In the genomic region with DNA sequence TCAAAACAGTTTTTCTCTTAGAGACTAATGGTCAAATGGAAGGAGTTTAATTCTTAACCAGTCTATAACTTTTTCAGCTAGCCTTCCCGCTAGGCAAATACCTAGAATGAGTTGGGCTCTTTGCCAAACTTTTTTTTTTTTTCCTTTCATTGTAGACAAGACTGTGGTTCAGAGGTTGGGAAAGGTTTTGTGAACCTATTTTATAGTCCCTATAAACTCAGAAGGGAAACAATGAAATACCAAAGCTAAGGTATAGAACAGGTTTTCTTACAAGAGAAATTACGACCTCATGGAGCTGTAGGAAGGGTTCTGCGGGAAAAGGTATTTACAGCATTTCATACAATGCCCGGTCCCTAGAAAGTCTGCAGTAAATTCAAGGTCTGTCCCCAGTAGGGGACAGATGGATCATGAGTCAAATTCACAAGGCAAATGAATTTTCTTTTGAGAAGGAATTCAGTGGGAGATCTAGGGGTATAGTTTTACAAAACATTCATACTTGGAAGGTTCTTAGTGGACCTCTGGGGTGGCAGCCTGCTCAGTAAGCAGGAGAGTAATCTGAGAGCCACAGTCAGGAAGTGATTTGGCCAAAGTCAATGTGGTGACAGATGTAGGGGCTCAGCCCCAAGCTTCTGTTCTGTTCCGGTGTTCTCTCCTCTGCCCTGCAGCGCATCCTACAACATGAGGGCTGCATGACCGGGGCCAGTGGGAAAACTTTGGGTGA, we compare ENCODE assay signal across 12 cellular contexts.
A peak's percentile ranks its signal among the peaks of the same experiment; 100 is the strongest.
DNase-seq lines count a peak whose midpoint lies in the region; ATAC-seq, FAIRE-seq and TF ChIP-seq lines count a peak whose summit lies in the region.
"Had no signal": no experiment of that assay in that cellular context is flagged by ENCODE, and none has a peak within 500 bp of the region (broad histone marks: within the 10 kb centered on the region; RNA-seq: fewer than 3 reads in every experiment).

No MANE protein-coding gene starts in this region.

- H3K4me3 Mint-ChIP-seq in glutamatergic neuron (ENCODE audit: unreplicated experiment) = no peak overlapping the region
- H3K4me3 Mint-ChIP-seq: CD14-positive monocyte, memory B cell had no signal

- FAIRE-seq in HepG2 (lab: Jason Lieb, UNC) = peak; percentile 68

- no peaks in the 10 kb centered on the region for H3K9me3 ChIP-seq in HepG2 (ENCODE audit: low read length)

- no peaks in the 10 kb centered on the region for H3K36me3 Mint-ChIP-seq in glutamatergic neuron (ENCODE audit: unreplicated experiment)
- H3K36me3 Mint-ChIP-seq: CD14-positive monocyte, memory B cell had no signal

- TF ChIP-seq RAD21 in HepG2 (CRISPR knock-in tag; IDR thresholded peaks at IDR 0.05) = no peak

- peak; percentile 55 for DNase-seq in Caki2 (ENCODE audit: low read depth)
- DNase-seq in NCI-H1105 treated with DMSO at 0.1 percent for 48 hours (lab: John Stamatoyannopoulos, UW) = peak; percentile 68
- peak; percentile 46 for DNase-seq in astrocyte of the spinal cord (ENCODE audit: low read depth, low spot score)
- peak; percentile 73 for DNase-seq in HepG2 (ENCODE audit: low spot score)
- DNase-seq in activated gamma-delta T cell (lab: John Stamatoyannopoulos, UW) = no peak
- DNase-seq in stimulated activated CD4-positive, alpha-beta T cell treated with anti-CD3 and anti-CD28 coated beads, Interleukin-4, amount 100 ng/mL, for 1 hour = no peak
- DNase-seq in glutamatergic neuron = no peak
- DNase-seq: amniotic stem cell had no signal

- no peaks in the 10 kb centered on the region; a peak in 1 of 5 replicates for H3K36me3 ChIP-seq in HepG2 (replicated peaks in 1 of 2; ENCODE audit: control insufficient read depth in 1 of 2, insufficient read depth in 2 of 2, low read length in 2 of 2)

- H3K27ac ChIP-seq in HepG2 (ENCODE audit: extremely low read length, insufficient read depth, low read length) = peak overlapping the region; percentile 68

- no peak overlapping the region for H2AFZ ChIP-seq in HepG2 (ENCODE audit: low read length)

- H3K79me2 ChIP-seq in HepG2 (ENCODE audit: insufficient read depth, low read length) = peaks cover 24% of the 10 kb centered on the region

- no peaks in the 10 kb centered on the region for H4K20me1 ChIP-seq in HepG2 (ENCODE audit: insufficient read depth, low read length)

- H3K4me3 ChIP-seq in astrocyte of the spinal cord (ENCODE audit: low read depth, low read length) (no peak overlapping the region), HepG2 (replicated peaks in 1 of 3; ENCODE audit: insufficient read depth in 1 of 3, low read depth in 2 of 3, low read length in 3 of 3) (peak overlapping the region in 1 of 3 experiments; percentile 27; a peak in 3 of 6 replicates)

- no peaks in the 10 kb centered on the region for H3K27me3 ChIP-seq in HepG2 (ENCODE audit: control insufficient read depth in 1 of 2, insufficient read depth in 2 of 2, low read length in 2 of 2)

- CTCF ChIA-PET in HepG2 (lab: Yijun Ruan, JAX; ENCODE audit: low intra/inter-chr PET ratio, low total read pairs) = no interaction called here

- POLR2A ChIA-PET in HepG2 (lab: Yijun Ruan, JAX) = interaction anchor here (1.0 to 3.9 kb wide), 9 partner anchors 9 to 60 kb away, joined by 3 to 48 read pairs (median 9); no protein-coding TSS in a partner anchor

- peak overlapping the region; percentile 37 for H3K9ac ChIP-seq in HepG2 (ENCODE audit: insufficient read depth, low read depth, low read length)

- intact Hi-C loops in HepG2 (cut with micrococcal nuclease; ENCODE audit: unreplicated experiment) = loop anchor here (1.0 kb wide), 1 partner anchor 9 kb away; no protein-coding TSS in a partner anchor

- H3K27ac Mint-ChIP-seq in glutamatergic neuron (ENCODE audit: unreplicated experiment) = no peak overlapping the region
- H3K27ac Mint-ChIP-seq: CD14-positive monocyte, memory B cell had no signal

- H3K27me3 Mint-ChIP-seq in glutamatergic neuron (ENCODE audit: unreplicated experiment) = no peaks in the 10 kb centered on the region

- peaks cover 7% of the 10 kb centered on the region for H3K4me1 Mint-ChIP-seq in glutamatergic neuron (ENCODE audit: low read depth, unreplicated experiment)
- H3K4me1 Mint-ChIP-seq: CD14-positive monocyte, memory B cell had no signal

- peaks cover 93% of the 10 kb centered on the region for H3K4me1 ChIP-seq in HepG2 (ENCODE audit: insufficient read depth, low read length)

- no TSS peak for BruUV-seq in HepG2 (replicated peaks; lab: Mats Ljungman, UMichigan)

- H3K9me3 Mint-ChIP-seq in glutamatergic neuron (ENCODE audit: unreplicated experiment) = no peaks in the 10 kb centered on the region
- H3K9me3 Mint-ChIP-seq: CD14-positive monocyte, memory B cell had no signal

- peak in 1 of 2 experiments; percentile 49; a peak in 1 of 4 replicates for TF ChIP-seq EP300 in HepG2 (IDR thresholded peaks at IDR 0.05; ENCODE audit: low read depth in 2 of 2, low read length in 2 of 2)
- no peak for TF ChIP-seq EP300 in HepG2 (CRISPR knock-in tag; IDR thresholded peaks at IDR 0.05; ENCODE audit: borderline replicate concordance)

- no peak for TF ChIP-seq CTCF in astrocyte of the spinal cord (IDR thresholded peaks at IDR 0.05; ENCODE audit: low read depth, low read length)
- TF ChIP-seq CTCF in HepG2 (CRISPR knock-in tag; IDR thresholded peaks at IDR 0.05) = no peak
- no peak for TF ChIP-seq CTCF in glutamatergic neuron (IDR thresholded peaks at IDR 0.05; ENCODE audit: partially characterized antibody, unreplicated experiment)

- TF ChIP-seq POLR2A in HepG2 (IDR thresholded peaks at IDR 0.05; ENCODE audit: insufficient read depth in 1 of 2, low read depth in 2 of 2, low read length in 2 of 2) = no peak

- peak; percentile 80 for ATAC-seq in HepG2
- no peak for ATAC-seq in HG02885 (IDR thresholded peaks at IDR 0.05; ENCODE audit: poor library complexity, unreplicated experiment)
- ATAC-seq: sciatic nerve had no signal

- in situ Hi-C loops in Caki2 (cut with HindIII; ENCODE audit: low pct_unique_long_range_greater_than_20kb, low sequenced_read_pairs) = no loop called here
- in situ Hi-C loops in astrocyte of the spinal cord (cut with HindIII; ENCODE audit: low sequenced_read_pairs) = no loop called here
- in situ Hi-C loops in HepG2 (cut with HindIII; ENCODE audit: extremely low pct_ligation_motif_present, low pct_unique_long_range_greater_than_20kb) = no loop called here

- 7% methylated on average over 6 of the region's 7 CpGs for WGBS in HepG2 (ENCODE audit: low lambda C conversion rate)

- peak overlapping the region; percentile 84 for H3K4me2 ChIP-seq in HepG2 (ENCODE audit: low read depth, low read length)

TF ChIP-seq in HepG2, 621 proteins besides CTCF, POLR2A, EP300 and RAD21 (continues in another document):
- peak; percentile 93 for TF ChIP-seq BCL6 (CRISPR knock-in tag; IDR thresholded peaks at IDR 0.05)
- no peak for TF ChIP-seq PHF8 (CRISPR knock-in tag; IDR thresholded peaks at IDR 0.05)
- TF ChIP-seq ASH2L (IDR thresholded peaks at IDR 0.05; ENCODE audit: insufficient read length, low read depth, low read length) = peak; percentile 45
- no peak for TF ChIP-seq SKI (IDR thresholded peaks at IDR 0.05; ENCODE audit: partially characterized antibody)
- TF ChIP-seq, protein P1, sequence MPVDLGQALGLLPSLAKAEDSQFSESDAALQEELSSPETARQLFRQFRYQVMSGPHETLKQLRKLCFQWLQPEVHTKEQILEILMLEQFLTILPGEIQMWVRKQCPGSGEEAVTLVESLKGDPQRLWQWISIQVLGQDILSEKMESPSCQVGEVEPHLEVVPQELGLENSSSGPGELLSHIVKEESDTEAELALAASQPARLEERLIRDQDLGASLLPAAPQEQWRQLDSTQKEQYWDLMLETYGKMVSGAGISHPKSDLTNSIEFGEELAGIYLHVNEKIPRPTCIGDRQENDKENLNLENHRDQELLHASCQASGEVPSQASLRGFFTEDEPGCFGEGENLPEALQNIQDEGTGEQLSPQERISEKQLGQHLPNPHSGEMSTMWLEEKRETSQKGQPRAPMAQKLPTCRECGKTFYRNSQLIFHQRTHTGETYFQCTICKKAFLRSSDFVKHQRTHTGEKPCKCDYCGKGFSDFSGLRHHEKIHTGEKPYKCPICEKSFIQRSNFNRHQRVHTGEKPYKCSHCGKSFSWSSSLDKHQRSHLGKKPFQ (CRISPR knock-in tag; IDR thresholded peaks at IDR 0.05; ENCODE audit: insufficient replicate concordance) = peak; percentile 47
- TF ChIP-seq, protein P2, sequence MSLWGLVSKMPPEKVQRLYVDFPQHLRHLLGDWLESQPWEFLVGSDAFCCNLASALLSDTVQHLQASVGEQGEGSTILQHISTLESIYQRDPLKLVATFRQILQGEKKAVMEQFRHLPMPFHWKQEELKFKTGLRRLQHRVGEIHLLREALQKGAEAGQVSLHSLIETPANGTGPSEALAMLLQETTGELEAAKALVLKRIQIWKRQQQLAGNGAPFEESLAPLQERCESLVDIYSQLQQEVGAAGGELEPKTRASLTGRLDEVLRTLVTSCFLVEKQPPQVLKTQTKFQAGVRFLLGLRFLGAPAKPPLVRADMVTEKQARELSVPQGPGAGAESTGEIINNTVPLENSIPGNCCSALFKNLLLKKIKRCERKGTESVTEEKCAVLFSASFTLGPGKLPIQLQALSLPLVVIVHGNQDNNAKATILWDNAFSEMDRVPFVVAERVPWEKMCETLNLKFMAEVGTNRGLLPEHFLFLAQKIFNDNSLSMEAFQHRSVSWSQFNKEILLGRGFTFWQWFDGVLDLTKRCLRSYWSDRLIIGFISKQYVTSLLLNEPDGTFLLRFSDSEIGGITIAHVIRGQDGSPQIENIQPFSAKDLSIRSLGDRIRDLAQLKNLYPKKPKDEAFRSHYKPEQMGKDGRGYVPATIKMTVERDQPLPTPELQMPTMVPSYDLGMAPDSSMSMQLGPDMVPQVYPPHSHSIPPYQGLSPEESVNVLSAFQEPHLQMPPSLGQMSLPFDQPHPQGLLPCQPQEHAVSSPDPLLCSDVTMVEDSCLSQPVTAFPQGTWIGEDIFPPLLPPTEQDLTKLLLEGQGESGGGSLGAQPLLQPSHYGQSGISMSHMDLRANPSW (CRISPR knock-in tag; IDR thresholded peaks at IDR 0.05; ENCODE audit: borderline replicate concordance) = no peak
- TF ChIP-seq BRCA1 (CRISPR knock-in tag; IDR thresholded peaks at IDR 0.05) = no peak
- TF ChIP-seq TCF7L2 (IDR thresholded peaks at IDR 0.05; ENCODE audit: low read depth, low read length) = no peak

Comparison
In these comparisons a context has a peak if more than half of its experiments do, and no peak if none do; other contexts are left out.
1. DNase-seq: peak in Caki2 (single experiment), NCI-H1105 treated with DMSO at 0.1 percent for 48 hours (single experiment), astrocyte of the spinal cord (single experiment) and HepG2 (single experiment); none in activated gamma-delta T cell (single experiment), stimulated activated CD4-positive, alpha-beta T cell treated with anti-CD3 and anti-CD28 coated beads, Interleukin-4, amount 100 ng/mL, for 1 hour (single experiment) and glutamatergic neuron (single experiment).